In the genomic region with DNA sequence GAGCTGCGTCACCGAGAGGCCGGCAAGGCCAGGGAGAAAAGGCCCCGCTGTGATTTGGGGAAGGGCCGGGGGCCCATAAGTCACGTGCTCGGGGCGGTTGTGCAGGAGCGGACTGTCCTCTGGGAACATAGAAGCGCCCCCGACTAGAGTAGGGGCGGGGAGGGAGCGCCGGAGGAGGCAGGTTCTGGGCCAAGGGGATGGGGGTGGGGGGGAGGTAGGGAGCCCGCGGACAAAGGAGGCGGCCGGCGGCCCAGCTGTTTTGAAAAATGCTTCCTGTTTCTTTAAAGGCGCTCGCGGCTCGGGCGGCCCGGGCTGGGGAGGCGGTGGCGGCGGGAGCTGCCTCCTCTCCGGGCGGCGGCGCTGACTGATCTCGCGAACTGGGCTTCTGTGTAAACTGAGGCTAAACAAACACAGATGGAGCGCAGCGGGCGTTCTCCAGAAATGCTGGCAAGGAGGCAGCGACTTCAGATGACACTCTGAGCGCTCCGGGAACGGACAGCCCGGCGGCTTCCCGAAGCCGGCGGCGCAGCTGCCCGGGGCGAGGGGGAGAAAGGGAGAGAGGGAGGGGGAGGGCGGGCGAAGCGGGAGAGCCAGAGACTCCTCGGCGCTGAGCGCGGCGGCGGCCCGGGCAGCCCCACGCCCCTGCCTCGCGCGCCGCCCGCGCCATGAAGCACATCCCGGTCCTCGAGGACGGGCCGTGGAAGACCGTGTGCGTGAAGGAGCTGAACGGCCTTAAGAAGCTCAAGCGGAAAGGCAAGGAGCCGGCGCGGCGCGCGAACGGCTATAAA, we compare ENCODE assay signal across 1 cellular context.
TF ChIP-seq lines count a peak whose summit lies in the region.

A gene with protein sequence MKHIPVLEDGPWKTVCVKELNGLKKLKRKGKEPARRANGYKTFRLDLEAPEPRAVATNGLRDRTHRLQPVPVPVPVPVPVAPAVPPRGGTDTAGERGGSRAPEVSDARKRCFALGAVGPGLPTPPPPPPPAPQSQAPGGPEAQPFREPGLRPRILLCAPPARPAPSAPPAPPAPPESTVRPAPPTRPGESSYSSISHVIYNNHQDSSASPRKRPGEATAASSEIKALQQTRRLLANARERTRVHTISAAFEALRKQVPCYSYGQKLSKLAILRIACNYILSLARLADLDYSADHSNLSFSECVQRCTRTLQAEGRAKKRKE (plus strand): TSS at position 467 of the 788 bp plus-strand sequence. CDS start 199 bp downstream, at position 666.

TF ChIP-seq in IMR-90, 13 proteins besides CTCF, POLR2A, EP300 and RAD21 (continued from another document):
- TF ChIP-seq SMC3 (IDR thresholded peaks at IDR 0.05; ENCODE audit: low read depth, low read length) (no peak), NFE2L2 (IDR thresholded peaks at IDR 0.05; ENCODE audit: low read depth, low read length) (no peak), MAZ (IDR thresholded peaks at IDR 0.05; ENCODE audit: borderline replicate concordance, low read depth, low read length) (no peak), MAFK (IDR thresholded peaks at IDR 0.05; ENCODE audit: low read depth, low read length) (no peak), BHLHE40 (IDR thresholded peaks at IDR 0.05; ENCODE audit: low read depth, low read length) (no peak), FOS (IDR thresholded peaks at IDR 0.05; ENCODE audit: low read depth, low read length) (no peak), MXI1 (IDR thresholded peaks at IDR 0.05; ENCODE audit: borderline replicate concordance, low read depth, low read length) (no peak), USF2 (IDR thresholded peaks at IDR 0.05; ENCODE audit: low read depth, low read length) (no peak), CHD1 (IDR thresholded peaks at IDR 0.05; ENCODE audit: low read depth, low read length) (no peak), RFX5 (IDR thresholded peaks at IDR 0.05; ENCODE audit: low read depth, low read length) (no peak)
- TF ChIP-seq, protein P1, sequence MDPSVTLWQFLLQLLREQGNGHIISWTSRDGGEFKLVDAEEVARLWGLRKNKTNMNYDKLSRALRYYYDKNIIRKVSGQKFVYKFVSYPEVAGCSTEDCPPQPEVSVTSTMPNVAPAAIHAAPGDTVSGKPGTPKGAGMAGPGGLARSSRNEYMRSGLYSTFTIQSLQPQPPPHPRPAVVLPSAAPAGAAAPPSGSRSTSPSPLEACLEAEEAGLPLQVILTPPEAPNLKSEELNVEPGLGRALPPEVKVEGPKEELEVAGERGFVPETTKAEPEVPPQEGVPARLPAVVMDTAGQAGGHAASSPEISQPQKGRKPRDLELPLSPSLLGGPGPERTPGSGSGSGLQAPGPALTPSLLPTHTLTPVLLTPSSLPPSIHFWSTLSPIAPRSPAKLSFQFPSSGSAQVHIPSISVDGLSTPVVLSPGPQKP (IDR thresholded peaks at IDR 0.05; ENCODE audit: borderline replicate concordance, low read depth, low read length) = no peak
